Comparison of ENCODE assay signal across 8 cellular contexts in genomic region chr2:233053928-233054774, GRCh38. TPM values are rescaled to one million over a fixed set of nuclear protein-coding genes. Genes with fewer than 3 reads are reported as not detected.
DNase-seq lines count a peak whose midpoint lies in the region; ATAC-seq and TF ChIP-seq lines count a peak whose summit lies in the region.

No MANE protein-coding gene starts in this region.

- H3K9me3 Mint-ChIP-seq in activated CD4-positive, alpha-beta T cell treated with anti-CD3 and anti-CD28 coated beads, Interleukin-2, amount 10 ng/mL, durations not matched to agents 24 days and 14 days = no peaks in the 10 kb centered on the region

- H3K36me3 Mint-ChIP-seq in activated CD4-positive, alpha-beta T cell treated with anti-CD3 and anti-CD28 coated beads, Interleukin-2, amount 10 ng/mL, durations not matched to agents 24 days and 14 days (ENCODE audit: low read depth) = no peaks in the 10 kb centered on the region

- intact Hi-C loops in activated CD4-positive, alpha-beta T cell treated with anti-CD3 and anti-CD28 coated beads, Interleukin-2, amount 10 ng/mL, durations not matched to agents 24 days and 14 days (cut with micrococcal nuclease) = loop anchor here (1.0 to 10.0 kb wide), 3 partner anchors 201 to 447 kb away; no protein-coding TSS in a partner anchor

- peaks cover 6% of the 10 kb centered on the region for H3K4me1 Mint-ChIP-seq in activated CD4-positive, alpha-beta T cell treated with anti-CD3 and anti-CD28 coated beads, Interleukin-2, amount 10 ng/mL, durations not matched to agents 24 days and 14 days

- peak; percentile 54 for DNase-seq in NCI-H1105 (lab: John Stamatoyannopoulos, UW)
- DNase-seq in activated CD4-positive, alpha-beta T cell treated with anti-CD3 and anti-CD28 coated beads, Interleukin-2, amount 10 ng/mL, durations not matched to agents 24 days and 14 days = peak; percentile 91
- DNase-seq in dermis blood vessel endothelial cell = peak; percentile 69
- peak; percentile 90 for DNase-seq in mesenteric fat pad (ENCODE audit: low spot score)
- DNase-seq in stimulated activated CD8-positive, alpha-beta memory T cell treated with anti-CD3 and anti-CD28 coated beads, Interleukin-4, amount 100 ng/mL, for 24 hours (ENCODE audit: low read depth) = peak; percentile 68

- H3K27me3 Mint-ChIP-seq in activated CD4-positive, alpha-beta T cell treated with anti-CD3 and anti-CD28 coated beads, Interleukin-2, amount 10 ng/mL, durations not matched to agents 24 days and 14 days = peaks cover 32% of the 10 kb centered on the region

- no peak overlapping the region for H3K4me3 Mint-ChIP-seq in activated CD4-positive, alpha-beta T cell treated with anti-CD3 and anti-CD28 coated beads, Interleukin-2, amount 10 ng/mL, durations not matched to agents 24 days and 14 days

- peak; percentile 98 for TF ChIP-seq CTCF in 22Rv1 (IDR thresholded peaks at IDR 0.05)
- TF ChIP-seq CTCF in GM12873 (IDR thresholded peaks at IDR 0.05; ENCODE audit: insufficient read depth, low read depth, low read length, missing control alignments) = peak; percentile 94

- H3K27ac ChIP-seq in 22Rv1 = no peak overlapping the region

- no peak overlapping the region for H3K27ac Mint-ChIP-seq in activated CD4-positive, alpha-beta T cell treated with anti-CD3 and anti-CD28 coated beads, Interleukin-2, amount 10 ng/mL, durations not matched to agents 24 days and 14 days

- ATAC-seq in GM21825 (IDR thresholded peaks at IDR 0.05; ENCODE audit: unreplicated experiment) = no peak

RNA-seq across cellular contexts. Expression of gene INPP5D, which starts 6.0 kb away (rescaled TPM):
- total RNA-seq in activated CD4-positive, alpha-beta T cell treated with anti-CD3 and anti-CD28 coated beads, Interleukin-2, amount 10 ng/mL, durations not matched to agents 24 days and 14 days = 43.6 and 45.8 TPM in 2 replicates
- 45.3 and 45.7 TPM in 2 replicates for total RNA-seq in dermis blood vessel endothelial cell
- 28.8 TPM for total RNA-seq in mesenteric fat pad

RNA-seq across cellular contexts. Expression of gene NEU2, which starts 21.7 kb away (rescaled TPM):
- total RNA-seq in activated CD4-positive, alpha-beta T cell treated with anti-CD3 and anti-CD28 coated beads, Interleukin-2, amount 10 ng/mL, durations not matched to agents 24 days and 14 days = not detected in 2 replicates
- total RNA-seq in dermis blood vessel endothelial cell (not detected in 2 replicates), mesenteric fat pad (not detected)

RNA-seq across cellular contexts. Expression of gene NGEF, which starts 41.1 kb away (rescaled TPM):
- 1.2 and 1.3 TPM in 2 replicates for total RNA-seq in activated CD4-positive, alpha-beta T cell treated with anti-CD3 and anti-CD28 coated beads, Interleukin-2, amount 10 ng/mL, durations not matched to agents 24 days and 14 days
- total RNA-seq in dermis blood vessel endothelial cell = 0.17 and 0.33 TPM in 2 replicates
- total RNA-seq in mesenteric fat pad = 0.35 TPM
